ENCODE assay signal across 11 cellular contexts in the genomic region with DNA sequence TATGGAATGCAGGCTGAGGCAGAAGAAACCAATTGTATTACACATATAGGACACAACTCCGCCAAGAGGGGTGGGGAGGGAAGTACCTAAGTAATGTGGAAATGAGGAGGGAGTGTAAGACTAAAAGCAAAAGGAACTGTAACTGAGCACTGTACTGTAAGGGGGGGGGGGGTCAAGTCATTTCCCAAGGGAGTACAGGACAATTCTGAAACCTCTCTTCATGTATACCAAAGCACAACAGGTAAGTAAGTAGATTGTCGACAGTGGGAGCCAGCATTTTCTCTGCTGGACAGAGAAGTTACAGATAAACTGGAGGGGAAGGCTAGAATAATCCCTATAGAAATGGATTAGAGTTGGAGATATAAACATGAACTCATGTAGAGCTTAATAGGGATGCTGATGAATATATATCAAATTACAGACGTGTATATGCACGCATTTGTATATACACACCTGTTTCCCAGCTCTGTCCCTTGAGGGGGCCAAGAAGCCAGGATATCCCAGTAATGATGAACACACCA. TPM values are rescaled to one million over a fixed set of nuclear protein-coding genes. Genes with fewer than 3 reads are reported as not detected.
A peak's percentile ranks its signal among the peaks of the same experiment; 100 is the strongest.
DNase-seq lines count a peak whose midpoint lies in the region; ATAC-seq, FAIRE-seq and TF ChIP-seq lines count a peak whose summit lies in the region.
"Had no signal": no experiment of that assay in that cellular context is flagged by ENCODE, and none has a peak within 500 bp of the region (broad histone marks: within the 10 kb centered on the region; RNA-seq: fewer than 3 reads in every experiment).

No MANE protein-coding gene starts in this region.

- H3K4me1 Mint-ChIP-seq in activated CD8-positive, alpha-beta T cell treated with anti-CD3 and anti-CD28 coated beads, Interleukin-2, amount 10 ng/mL, durations not matched to agents 7 days and 5 days (ENCODE audit: low read depth): peaks cover 78% of the 10 kb centered on the region

- no peak; the same call in 1 of the 2 replicates for TF ChIP-seq POLR2A in GM12892 (IDR thresholded peaks at IDR 0.05; ENCODE audit: low read depth, low read length)

- no peaks in the 10 kb centered on the region for H3K9me3 Mint-ChIP-seq in activated CD8-positive, alpha-beta T cell treated with anti-CD3 and anti-CD28 coated beads, Interleukin-2, amount 10 ng/mL, durations not matched to agents 7 days and 5 days (ENCODE audit: insufficient read depth)

- no peaks in the 10 kb centered on the region for H3K27me3 ChIP-seq in BLaER1 treated with 17β-estradiol and CSF1 and Interleukin-3, amounts not matched to agents 10 nM and 100 nM
- no peaks in the 10 kb centered on the region for H3K27me3 ChIP-seq in muscle layer of colon (ENCODE audit: control insufficient read depth in 1 of 2, insufficient read depth in 2 of 2, low read length in 2 of 2)

- CTCF ChIA-PET in activated CD8-positive, alpha-beta T cell treated with anti-CD3 and anti-CD28 coated beads, Interleukin-2, amount 10 ng/mL, durations not matched to agents 7 days and 5 days (lab: Charles Lee): interaction anchor here (0.9 to 5.5 kb wide), 3 partner anchors 43 to 83 kb away, joined by 3 to 24 read pairs (median 3); no protein-coding TSS in a partner anchor

- no peak overlapping the region for H3K4me3 Mint-ChIP-seq in activated CD8-positive, alpha-beta T cell treated with anti-CD3 and anti-CD28 coated beads, Interleukin-2, amount 10 ng/mL, durations not matched to agents 7 days and 5 days

- H3K9ac ChIP-seq in BLaER1 treated with 17β-estradiol and CSF1 and Interleukin-3, amounts not matched to agents 10 nM and 100 nM: peak overlapping the region in 8 of 11 experiments; percentile 6 to 40 (median 14); a peak in 9 of 22 replicates
- no peak overlapping the region for H3K9ac ChIP-seq in muscle layer of colon (ENCODE audit: low read length)

- peaks cover 88 to 96% (median 90%) of the 10 kb centered on the region in 10 experiments for H3K4me1 ChIP-seq in BLaER1 treated with 17β-estradiol and CSF1 and Interleukin-3, amounts not matched to agents 10 nM and 100 nM
- H3K4me1 ChIP-seq in muscle layer of colon (ENCODE audit: insufficient read depth, low read length): peaks cover 77% of the 10 kb centered on the region

- peak overlapping the region; percentile 44 for H3K27ac Mint-ChIP-seq in activated CD8-positive, alpha-beta T cell treated with anti-CD3 and anti-CD28 coated beads, Interleukin-2, amount 10 ng/mL, durations not matched to agents 7 days and 5 days

- H3K27ac ChIP-seq in BLaER1 treated with 17β-estradiol and CSF1 and Interleukin-3, amounts not matched to agents 10 nM and 100 nM: peak overlapping the region in 7 of 11 experiments; percentile 13 to 75 (median 63); a peak in 12 of 22 replicates
- H3K27ac ChIP-seq in muscle layer of colon (ENCODE audit: low read depth, low read length): peak overlapping the region; percentile 8

- H3K27me3 Mint-ChIP-seq in activated CD8-positive, alpha-beta T cell treated with anti-CD3 and anti-CD28 coated beads, Interleukin-2, amount 10 ng/mL, durations not matched to agents 7 days and 5 days (ENCODE audit: low read depth): no peaks in the 10 kb centered on the region

- ATAC-seq in activated CD8-positive, alpha-beta T cell treated with anti-CD3 and anti-CD28 coated beads, Interleukin-2, amount 10 ng/mL, durations not matched to agents 7 days and 5 days: no peak
- no peak for ATAC-seq in GM19023 (IDR thresholded peaks at IDR 0.05; ENCODE audit: unreplicated experiment)

- H3K36me3 ChIP-seq in BLaER1 treated with 17β-estradiol and CSF1 and Interleukin-3, amounts not matched to agents 10 nM and 100 nM: peaks cover 13 to 77% (median 58%) of the 10 kb centered on the region in 11 experiments; a peak in 21 of 22 replicates
- H3K36me3 ChIP-seq in muscle layer of colon (ENCODE audit: insufficient read depth, low read length): peaks cover 7% of the 10 kb centered on the region

- H3K36me3 Mint-ChIP-seq in activated CD8-positive, alpha-beta T cell treated with anti-CD3 and anti-CD28 coated beads, Interleukin-2, amount 10 ng/mL, durations not matched to agents 7 days and 5 days (ENCODE audit: low read depth): peaks cover 41% of the 10 kb centered on the region

- POLR2A ChIA-PET in activated CD8-positive, alpha-beta T cell treated with anti-CD3 and anti-CD28 coated beads, Interleukin-2, amount 10 ng/mL, durations not matched to agents 7 days and 5 days (lab: Charles Lee): no interaction called here

- no peak for FAIRE-seq in GM12892 (lab: Jason Lieb, UNC)

- H3K4me2 ChIP-seq in BLaER1 treated with 17β-estradiol and CSF1 and Interleukin-3, amounts not matched to agents 10 nM and 100 nM: peak overlapping the region; percentile 75 to 94 (median 90)

- H3K4me3 ChIP-seq in BLaER1 treated with 17β-estradiol and CSF1 and Interleukin-3, amounts not matched to agents 10 nM and 100 nM: peak overlapping the region in 8 of 10 experiments; percentile 9 to 37 (median 22); a peak in 8 of 20 replicates
- no peak overlapping the region for H3K4me3 ChIP-seq in muscle layer of colon (ENCODE audit: low read depth in 1 of 2, low read length in 2 of 2)

- DNase-seq in HCEC 1CT (peak; percentile 18), GM12892 (ENCODE audit: insufficient read length) (no peak), cortex of kidney (lab: John Stamatoyannopoulos, UW) (no peak)
- no peak for DNase-seq in activated CD8-positive, alpha-beta T cell treated with anti-CD3 and anti-CD28 coated beads, Interleukin-2, amount 10 ng/mL, durations not matched to agents 7 days and 5 days
- DNase-seq in effector CD8-positive, alpha-beta T cell (lab: John Stamatoyannopoulos, UW): no peak
- DNase-seq: activated CD8-positive, alpha-beta memory T cell treated with anti-CD3 and anti-CD28 coated beads, Interleukin-2, amount 50 U/mL, for 48 hours; GDM1; stimulated activated CD4-positive, alpha-beta T cell treated with anti-CD3 and anti-CD28 coated beads, Interleukin-4, amount 100 ng/mL, for 24 hours had no signal

- no peaks in the 10 kb centered on the region for H3K9me3 ChIP-seq in BLaER1 treated with 17β-estradiol and CSF1 and Interleukin-3, amounts not matched to agents 10 nM and 100 nM (replicated peaks in 1 of 11)
- H3K9me3 ChIP-seq in muscle layer of colon (ENCODE audit: low read length): no peaks in the 10 kb centered on the region

- peaks cover 100% of the 10 kb centered on the region in 11 experiments for H4K20me1 ChIP-seq in BLaER1 treated with 17β-estradiol and CSF1 and Interleukin-3, amounts not matched to agents 10 nM and 100 nM

RNA-seq across cellular contexts. Expression of a gene that starts 6.4 kb away (rescaled TPM):
- 100 to 1,000 TPM; 138 to 148 TPM for total RNA-seq in activated CD8-positive, alpha-beta T cell treated with anti-CD3 and anti-CD28 coated beads, Interleukin-2, amount 10 ng/mL, durations not matched to agents 7 days and 5 days
- polyA plus RNA-seq in GM12892 (2012; ENCODE audit: missing spikeins): 48.8 TPM

Comparison
In these comparisons a context has a peak if more than half of its experiments do, and no peak if none do; other contexts are left out.
1. H3K4me3 ChIP-seq: peak in BLaER1 treated with 17β-estradiol and CSF1 and Interleukin-3, amounts not matched to agents 10 nM and 100 nM (8 of 10); none in muscle layer of colon (0 of 2).